18 cellular contexts compared by ENCODE assay signal in genomic region chr1:206892351-206892984, GRCh38. TPM values are rescaled to one million over a fixed set of nuclear protein-coding genes. Genes with fewer than 3 reads are reported as not detected.
DNase-seq lines count a peak whose midpoint lies in the region; ATAC-seq, FAIRE-seq and TF ChIP-seq lines count a peak whose summit lies in the region.
"Had no signal": no experiment of that assay in that cellular context is flagged by ENCODE, and none has a peak within 500 bp of the region (broad histone marks: within the 10 kb centered on the region; RNA-seq: fewer than 3 reads in every experiment).

No MANE protein-coding gene starts in this region.

- FAIRE-seq in bronchial epithelial cell (lab: Jason Lieb, UNC) (no peak), keratinocyte (lab: Jason Lieb, UNC) (no peak)

- H3K9me1 ChIP-seq in keratinocyte (ENCODE audit: control insufficient read depth, extremely low read depth, insufficient read depth, low read length): no peaks in the 10 kb centered on the region

- dilution Hi-C loops in keratinocyte (cut with MboI; ENCODE audit: extremely low pct_ligation_motif_present, low sequenced_read_pairs): no loop called here

- no peak overlapping the region for H2AFZ ChIP-seq in keratinocyte (ENCODE audit: control insufficient read depth, low read length)

- H3K9me3 ChIP-seq in keratinocyte (ENCODE audit: control insufficient read depth, low read depth, low read length): no peaks in the 10 kb centered on the region

- H4K20me1 ChIP-seq in keratinocyte (ENCODE audit: control insufficient read depth, extremely low read depth, insufficient read depth, low read length): no peaks in the 10 kb centered on the region

- DNase-seq in AG08395 (ENCODE audit: low spot score) (peak; percentile 34), M059J (ENCODE audit: low read depth) (peak; percentile 44), bronchial epithelial cell (ENCODE audit: low read depth) (peak; percentile 87), keratinocyte (ENCODE audit: low read depth, low spot score) (no peak), KBM-7 (no peak), NCI-H1436 treated with DMSO at 0.1 percent for 48 hours (lab: John Stamatoyannopoulos, UW) (no peak), NOMO-1 treated with dmso at 0.1 percent for 144 hours (lab: John Stamatoyannopoulos, UW; ENCODE audit: unreplicated experiment) (no peak)
- DNase-seq: activated CD4-positive, alpha-beta memory T cell treated with anti-CD3 and anti-CD28 coated beads for 36 hours; activated T-cell treated with anti-CD3 and anti-CD28 coated beads, Interleukin-2, amount 50 U/mL, for 4 hours; Calu3; glutamatergic neuron; H7; NCI-H187 treated with DMSO at 0.1 percent for 48 hours; NCI-H524 treated with DMSO at 0.1 percent for 48 hours had no signal

- no peak overlapping the region for H3K4me2 ChIP-seq in keratinocyte (ENCODE audit: control insufficient read depth, extremely low read depth, insufficient read depth, low read depth, low read length)

- in situ Hi-C loops in KBM-7 (cut with MboI; ENCODE audit: low pct_unique_long_range_greater_than_20kb, low sequenced_read_pairs): no loop called here

- no peak for ATAC-seq in GM21737 (IDR thresholded peaks at IDR 0.05; ENCODE audit: unreplicated experiment)
- ATAC-seq: activated T-cell treated with anti-CD3 and anti-CD28 coated beads, Interleukin-2, amount 50 U/mL, for 4 hours had no signal

- no peaks in the 10 kb centered on the region for H3K79me2 ChIP-seq in keratinocyte (ENCODE audit: control insufficient read depth, insufficient read depth, low read length)

- no peak for TF ChIP-seq CTCF in bronchial epithelial cell (IDR thresholded peaks at IDR 0.05; ENCODE audit: insufficient read depth, low read length, severe bottlenecking)
- TF ChIP-seq CTCF in keratinocyte (optimal IDR thresholded peaks at IDR 0.05 in 1 of 3, IDR thresholded peaks at IDR 0.05 in 1 of 3, conservative IDR thresholded peaks at IDR 0.05 in 1 of 3; ENCODE audit: extremely low read depth in 1 of 3, insufficient read depth in 2 of 3, low read length in 3 of 3): no peak

- no peaks in the 10 kb centered on the region for H3K36me3 ChIP-seq in bronchial epithelial cell (ENCODE audit: control insufficient read depth, insufficient read depth, low read length)
- H3K36me3 ChIP-seq in keratinocyte (ENCODE audit: control insufficient read depth in 2 of 2, extremely low read depth in 1 of 2, insufficient read depth in 2 of 2, low read length in 2 of 2): no peaks in the 10 kb centered on the region

- no peaks in the 10 kb centered on the region for H3K27me3 ChIP-seq in bronchial epithelial cell (ENCODE audit: control insufficient read depth, insufficient read depth, low read length)
- no peaks in the 10 kb centered on the region for H3K27me3 ChIP-seq in keratinocyte (ENCODE audit: control insufficient read depth, extremely low read depth, insufficient read depth, low read length)

- no peak overlapping the region for H3K9ac ChIP-seq in keratinocyte (ENCODE audit: control insufficient read depth, extremely low read depth, insufficient read depth, low read length)

- H3K4me1 ChIP-seq in keratinocyte (ENCODE audit: control insufficient read depth, extremely low read depth, insufficient read depth, low read length): peaks cover 87% of the 10 kb centered on the region

- peak overlapping the region; percentile 100 for H3K27ac ChIP-seq in keratinocyte (ENCODE audit: control insufficient read depth, insufficient read depth, low read length)

- H3K4me3 ChIP-seq in bronchial epithelial cell (ENCODE audit: low read depth, low read length): no peak overlapping the region
- H3K4me3 ChIP-seq in keratinocyte (ENCODE audit: control insufficient read depth in 2 of 3, extremely low read depth in 1 of 3, insufficient read depth in 2 of 3, low read depth in 1 of 3, low read length in 3 of 3): no peak overlapping the region

RNA-seq across cellular contexts. Expression of gene IL24, which starts 4.8 kb away (rescaled TPM):
- total RNA-seq in M059J (2014; rRNA removed; shearing (Covaris generic)): 1.3 and 1.8 TPM in 2 replicates
- 0.13 and 0.26 TPM in 2 replicates for total RNA-seq in bronchial epithelial cell
- polyA plus RNA-seq in keratinocyte: 2.1 to 3.1 TPM (median 2.3 TPM) in 3 replicates
- polyA plus RNA-seq in keratinocyte (2011; ENCODE audit: low read depth): 3.3 TPM
- 1.7 and 2.5 TPM in 2 replicates for polyA plus RNA-seq in keratinocyte (2011; cell fraction: cytosol; rRNA removed)
- 2.6 and 3.6 TPM in 2 replicates for polyA plus RNA-seq in keratinocyte (2011; cell fraction: nucleus; rRNA removed)
- 1.3 and 5.9 TPM in 2 replicates for polyA plus RNA-seq in keratinocyte (2012; ENCODE audit: low replicate concordance)
- 0.67 to 1.5 TPM (median 0.99 TPM) in 3 replicates for polyA minus RNA-seq in keratinocyte
- polyA minus RNA-seq in keratinocyte (2011; cell fraction: cytosol; rRNA and poly(A)+ RNA removed): not detected
- 0.21 and 1.5 TPM in 2 replicates for polyA minus RNA-seq in keratinocyte (2011; cell fraction: nucleus; rRNA and poly(A)+ RNA removed)
- total RNA-seq: Calu3, H7, HT-29, lung microvascular endothelial cell, subcutaneous adipose tissue had no signal

RNA-seq across cellular contexts. Expression of gene IL20, which starts 27.0 kb away (rescaled TPM):
- not detected in 2 replicates for total RNA-seq in M059J (2014; rRNA removed; shearing (Covaris generic))
- total RNA-seq in bronchial epithelial cell: 0.53 TPM in 1 of 2 replicates, not detected in the other
- 0.67 to 5.6 TPM (median 4.7 TPM) in 3 replicates for polyA plus RNA-seq in keratinocyte
- 3.1 TPM for polyA plus RNA-seq in keratinocyte (2011; ENCODE audit: low read depth)
- 1.2 and 3.1 TPM in 2 replicates for polyA plus RNA-seq in keratinocyte (2011; cell fraction: cytosol; rRNA removed)
- 8.0 and 9.2 TPM in 2 replicates for polyA plus RNA-seq in keratinocyte (2011; cell fraction: nucleus; rRNA removed)
- polyA plus RNA-seq in keratinocyte (2012; ENCODE audit: low replicate concordance): 0.45 and 4.9 TPM in 2 replicates
- polyA minus RNA-seq in keratinocyte: 0.36 to 2.4 TPM (median 2.1 TPM) in 3 replicates
- 1.7 TPM for polyA minus RNA-seq in keratinocyte (2011; cell fraction: cytosol; rRNA and poly(A)+ RNA removed)
- polyA minus RNA-seq in keratinocyte (2011; cell fraction: nucleus; rRNA and poly(A)+ RNA removed): 2.9 and 3.0 TPM in 2 replicates
- total RNA-seq: activated CD4-positive, alpha-beta memory T cell treated with anti-CD3 and anti-CD28 coated beads for 36 hours; activated T-cell treated with anti-CD3 and anti-CD28 coated beads, Interleukin-2, amount 50 U/mL, for 4 hours; Calu3; H7; HT-29; lung microvascular endothelial cell; subcutaneous adipose tissue had no signal

RNA-seq across cellular contexts. Expression of gene FCMR, which starts 29.3 kb away (rescaled TPM):
- 0.34 and 3.5 TPM in 2 replicates for total RNA-seq in M059J (2014; rRNA removed; shearing (Covaris generic))
- 0.38 TPM in 1 of 2 replicates, not detected in the other for total RNA-seq in bronchial epithelial cell
- 1.8 to 8.1 TPM (median 1.8 TPM) in 3 replicates for polyA plus RNA-seq in keratinocyte
- polyA plus RNA-seq in keratinocyte (2011; ENCODE audit: low read depth): 0.31 TPM
- 3.2 and 4.8 TPM in 2 replicates for polyA plus RNA-seq in keratinocyte (2011; cell fraction: cytosol; rRNA removed)
- polyA plus RNA-seq in keratinocyte (2011; cell fraction: nucleus; rRNA removed): 1.5 and 3.1 TPM in 2 replicates
- polyA plus RNA-seq in keratinocyte (2012; ENCODE audit: low replicate concordance): 1.7 and 6.8 TPM in 2 replicates
- polyA minus RNA-seq in keratinocyte: 3.3 to 10.8 TPM (median 5.8 TPM) in 3 replicates
- polyA minus RNA-seq in keratinocyte (2011; cell fraction: cytosol; rRNA and poly(A)+ RNA removed): 3.8 TPM
- 1.0 TPM in 1 of 2 replicates, not detected in the other for polyA minus RNA-seq in keratinocyte (2011; cell fraction: nucleus; rRNA and poly(A)+ RNA removed)
- total RNA-seq: H7, lung microvascular endothelial cell had no signal

RNA-seq across cellular contexts. Expression of gene PIGR, which starts 53.8 kb away (rescaled TPM):
- 0.10 TPM in 1 of 2 replicates, not detected in the other for total RNA-seq in M059J (2014; rRNA removed; shearing (Covaris generic))
- under 0.01 and 0.51 TPM in 2 replicates for total RNA-seq in bronchial epithelial cell
- polyA plus RNA-seq in keratinocyte: 0.01 TPM in 1 of 3 replicates, not detected in the others
- not detected for polyA plus RNA-seq in keratinocyte (2011; ENCODE audit: low read depth)
- not detected in 2 replicates for polyA plus RNA-seq in keratinocyte (2011; cell fraction: cytosol; rRNA removed)
- not detected in 2 replicates for polyA plus RNA-seq in keratinocyte (2011; cell fraction: nucleus; rRNA removed)
- not detected in 2 replicates for polyA plus RNA-seq in keratinocyte (2012; ENCODE audit: low replicate concordance)
- not detected in 3 replicates for polyA minus RNA-seq in keratinocyte
- not detected for polyA minus RNA-seq in keratinocyte (2011; cell fraction: cytosol; rRNA and poly(A)+ RNA removed)
- polyA minus RNA-seq in keratinocyte (2011; cell fraction: nucleus; rRNA and poly(A)+ RNA removed): not detected in 2 replicates
- total RNA-seq: lung microvascular endothelial cell had no signal

Comparison
In these comparisons a context has a peak if more than half of its experiments do, and no peak if none do; other contexts are left out.
1. DNase-seq: peak in AG08395 (single experiment), M059J (single experiment) and bronchial epithelial cell (single experiment); none in keratinocyte (single experiment), KBM-7 (single experiment), NCI-H1436 treated with DMSO at 0.1 percent for 48 hours (single experiment) and NOMO-1 treated with dmso at 0.1 percent for 144 hours (single experiment).